8 cellular contexts compared by ENCODE assay signal in genomic region chr17:7580631-7581554, GRCh38. TPM values are rescaled to one million over a fixed set of nuclear protein-coding genes. Genes with fewer than 3 reads are reported as not detected.
DNase-seq lines count a peak whose midpoint lies in the region; ATAC-seq, FAIRE-seq and TF ChIP-seq lines count a peak whose summit lies in the region.

No MANE protein-coding gene starts in this region.

- H3K27me3 ChIP-seq in RWPE2 (ENCODE audit: insufficient read depth, poor library complexity, severe bottlenecking) (no peaks in the 10 kb centered on the region), psoas muscle (ENCODE audit: insufficient read depth in 3 of 3, low read length in 2 of 3) (no peaks in the 10 kb centered on the region)

- peaks cover 67% of the 10 kb centered on the region for H3K4me1 Mint-ChIP-seq in endothelial cell (ENCODE audit: unreplicated experiment)

- peak overlapping the region; percentile 4 for H3K4me3 Mint-ChIP-seq in endothelial cell (ENCODE audit: unreplicated experiment)

- DNase-seq in GM12891 (ENCODE audit: insufficient read length, low spot score) (no peak), RWPE2 (ENCODE audit: low spot score) (peak; percentile 63), endothelial cell (ENCODE audit: low spot score) (no peak), psoas muscle (no peak), NCI-H510A (lab: John Stamatoyannopoulos, UW) (no peak), midbrain (lab: John Stamatoyannopoulos, UW) (no peak), T1000 (lab: John Stamatoyannopoulos, UW) (no peak)

- peaks cover 13% of the 10 kb centered on the region for H3K4me1 ChIP-seq in RWPE2 (ENCODE audit: insufficient read depth, poor library complexity, severe bottlenecking)
- H3K4me1 ChIP-seq in psoas muscle: peaks cover 59% of the 10 kb centered on the region

- H3K9me3 ChIP-seq in RWPE2 (ENCODE audit: severe bottlenecking) (no peaks in the 10 kb centered on the region), psoas muscle (no peaks in the 10 kb centered on the region)

- H3K27me3 Mint-ChIP-seq in endothelial cell (ENCODE audit: unreplicated experiment): peaks cover 17% of the 10 kb centered on the region

- ATAC-seq in RWPE2 (ENCODE audit: low read depth) (no peak), psoas muscle (no peak), GM21515 (IDR thresholded peaks at IDR 0.05; ENCODE audit: unreplicated experiment) (no peak)

- H3K4me3 ChIP-seq in RWPE2 (ENCODE audit: severe bottlenecking) (no peak overlapping the region), psoas muscle (peak overlapping the region; percentile 41)

- peaks cover 56% of the 10 kb centered on the region for H3K36me3 Mint-ChIP-seq in endothelial cell (ENCODE audit: low read depth, unreplicated experiment)

- peak overlapping the region; percentile 98 for H3K27ac ChIP-seq in RWPE2 (ENCODE audit: poor library complexity, severe bottlenecking)
- H3K27ac ChIP-seq in psoas muscle: peak overlapping the region; percentile 89

- no peaks in the 10 kb centered on the region for H3K9me3 Mint-ChIP-seq in endothelial cell (ENCODE audit: unreplicated experiment)

- TF ChIP-seq CTCF in RWPE2 (IDR thresholded peaks at IDR 0.05; ENCODE audit: poor library complexity, severe bottlenecking) (no peak), endothelial cell (IDR thresholded peaks at IDR 0.05; ENCODE audit: unreplicated experiment) (no peak), psoas muscle (IDR thresholded peaks at IDR 0.05) (no peak)

- peak overlapping the region; percentile 44 for H3K27ac Mint-ChIP-seq in endothelial cell (ENCODE audit: unreplicated experiment)

- WGBS in psoas muscle, 3 donors: 80 to 88% (median 84%) methylated on average over 19 to 21 of the region's 21 CpGs

- H3K36me3 ChIP-seq in RWPE2 (ENCODE audit: low read depth) (peaks cover 36% of the 10 kb centered on the region), psoas muscle (ENCODE audit: insufficient read depth in 1 of 2, low read depth in 1 of 2) (peaks cover 10 to 33% of the 10 kb centered on the region in 2 donors)

- intact Hi-C loops in psoas muscle (cut with DNase I): loop anchor here in 1 of 2 donors (5.0 to 10.0 kb wide), 2 partner anchors 106 to 346 kb away; partner anchors contain the start of genes DVL2, PHF23, TP53 and WRAP53

- TF ChIP-seq POLR2A in GM12891 (IDR thresholded peaks at IDR 0.05; ENCODE audit: low read depth, low read length): peak; percentile 51; the same call in 1 of the 2 replicates

- FAIRE-seq in GM12891 (lab: Jason Lieb, UNC): no peak

TF ChIP-seq in GM12891, 5 proteins besides CTCF, POLR2A, EP300 and RAD21:
- TF ChIP-seq POU2F2 (IDR thresholded peaks at IDR 0.05; ENCODE audit: low read depth, low read length) (no peak), SPI1 (IDR thresholded peaks at IDR 0.05; ENCODE audit: low read depth, low read length) (no peak), PAX5 (IDR thresholded peaks at IDR 0.05; ENCODE audit: insufficient read depth, low read length, severe bottlenecking) (no peak), POLR2AphosphoS5 (IDR thresholded peaks at IDR 0.05; ENCODE audit: low read depth, low read length) (no peak; the same call in 1 of the 2 replicates), TAF1 (IDR thresholded peaks at IDR 0.05; ENCODE audit: low read depth, low read length) (no peak)

RNA-seq across cellular contexts. Expression of gene CD68, which starts 1.5 kb away (rescaled TPM):
- polyA plus RNA-seq in GM12891 (2012; ENCODE audit: low read depth, missing spikeins): 6.6 TPM
- total RNA-seq in endothelial cell (ENCODE audit: unreplicated experiment) (1.6 TPM), psoas muscle (10 to 100 TPM; 15.8 to 38.4 (median 26.4) TPM)
- polyA plus RNA-seq in psoas muscle: 100 to 1,000 TPM in 1 of 3 donors, 10 to 100 TPM in 2; 16.5 to 298 (median 21.8) TPM

RNA-seq across cellular contexts. Expression of gene MPDU1, which starts 2.8 kb away (rescaled TPM):
- 46.6 TPM for polyA plus RNA-seq in GM12891 (2012; ENCODE audit: low read depth, missing spikeins)
- total RNA-seq in endothelial cell (ENCODE audit: unreplicated experiment) (51.8 TPM), psoas muscle (10 to 100 TPM; 19.3 to 40.6 (median 34.1) TPM)
- 100 to 1,000 TPM in 1 of 3 donors, 10 to 100 TPM in 2; 53.6 to 147 (median 77.8) TPM for polyA plus RNA-seq in psoas muscle

RNA-seq across cellular contexts. Expression of gene SOX15, which starts 9.0 kb away (rescaled TPM):
- polyA plus RNA-seq in GM12891 (2012; ENCODE audit: low read depth, missing spikeins): 1.0 TPM
- total RNA-seq in endothelial cell (ENCODE audit: unreplicated experiment): 1.3 TPM
- total RNA-seq in psoas muscle: under 1 TPM; 0.19 to 0.71 (median 0.28) TPM
- under 1 TPM; 0.11 to 0.20 (median 0.17) TPM for polyA plus RNA-seq in psoas muscle

RNA-seq across cellular contexts. Expression of gene SENP3, which starts 19.2 kb away (rescaled TPM):
- polyA plus RNA-seq in GM12891 (2012; ENCODE audit: low read depth, missing spikeins): 34.7 TPM
- total RNA-seq in endothelial cell (ENCODE audit: unreplicated experiment): 57.8 TPM
- 10 to 100 TPM; 24.0 to 40.7 (median 38.3) TPM for total RNA-seq in psoas muscle
- 10 to 100 TPM; 44.1 to 90.5 (median 76.1) TPM for polyA plus RNA-seq in psoas muscle

RNA-seq across cellular contexts. Expression of gene TNFSF13, which starts 22.3 kb away (rescaled TPM):
- polyA plus RNA-seq in GM12891 (2012; ENCODE audit: low read depth, missing spikeins): 10.4 TPM
- 5.6 TPM for total RNA-seq in endothelial cell (ENCODE audit: unreplicated experiment)
- total RNA-seq in psoas muscle: 1 to 10 TPM; 4.0 to 5.4 (median 4.5) TPM
- polyA plus RNA-seq in psoas muscle: 1 to 10 TPM; 2.8 to 4.3 (median 3.1) TPM
